Comparison of ENCODE assay signal across 1 cellular context in genomic region chr7:42745357-42746022, GRCh38.
TF ChIP-seq lines count a peak whose summit lies in the region.

No MANE protein-coding gene starts in this region.

TF ChIP-seq in K562, 482 proteins besides CTCF, POLR2A, EP300 and RAD21 (continued from another document):
- TF ChIP-seq KAT2B (IDR thresholded peaks at IDR 0.05; ENCODE audit: low read depth, low read length) (no peak), NEUROD1 (IDR thresholded peaks at IDR 0.05; ENCODE audit: borderline replicate concordance, low read depth, low read length, partially characterized antibody) (no peak)
